18 cellular contexts compared by ENCODE assay signal in genomic region chr21:29221259-29221744, GRCh38.
A peak's percentile ranks its signal among the peaks of the same experiment; 100 is the strongest.
DNase-seq lines count a peak whose midpoint lies in the region; ATAC-seq and TF ChIP-seq lines count a peak whose summit lies in the region.
"Had no signal": no experiment of that assay in that cellular context is flagged by ENCODE, and none has a peak within 500 bp of the region (broad histone marks: within the 10 kb centered on the region; RNA-seq: fewer than 3 reads in every experiment).

No MANE protein-coding gene starts in this region.

- TF ChIP-seq CTCF in SK-N-SH (IDR thresholded peaks at IDR 0.05) (no peak), VCaP (conservative IDR thresholded peaks at IDR 0.05) (no peak), smooth muscle cell (IDR thresholded peaks at IDR 0.05; ENCODE audit: borderline replicate concordance, insufficient read depth, poor library complexity, severe bottlenecking) (no peak), uterus (IDR thresholded peaks at IDR 0.05) (no peak)
- no peak for TF ChIP-seq CTCF in CD8-positive, alpha-beta T cell (IDR thresholded peaks at IDR 0.05)

- H3K4me1 Mint-ChIP-seq in CD8-positive, alpha-beta T cell (ENCODE audit: low read depth), result no peaks in the 10 kb centered on the region
- H3K4me1 Mint-ChIP-seq: neural crest cell had no signal

- H3K36me3 ChIP-seq in SK-N-SH (replicated peaks in 1 of 2; ENCODE audit: control insufficient read depth in 1 of 2, insufficient read depth in 2 of 2, low read length in 1 of 2) (peaks cover 4 to 21% of the 10 kb centered on the region in 2 experiments), smooth muscle cell (ENCODE audit: low read depth) (no peaks in the 10 kb centered on the region), uterus (no peaks in the 10 kb centered on the region)
- H3K36me3 ChIP-seq in CD8-positive, alpha-beta T cell (ENCODE audit: insufficient read depth, low read length), result no peaks in the 10 kb centered on the region
- H3K36me3 ChIP-seq: heart left ventricle had no signal

- POLR2A ChIA-PET in SK-N-SH (lab: Yijun Ruan, JAX), result no interaction called here
- POLR2A ChIA-PET in CD8-positive, alpha-beta T cell (lab: Charles Lee), result no interaction called here

- H3K4me1 ChIP-seq in SK-N-SH (ENCODE audit: control insufficient read depth in 1 of 2, insufficient read depth in 2 of 2, low read depth in 1 of 2, low read length in 1 of 2) (peaks cover 0 to 9% of the 10 kb centered on the region in 2 experiments; a peak in 1 of 4 replicates), smooth muscle cell (ENCODE audit: low read depth) (no peaks in the 10 kb centered on the region), uterus (no peaks in the 10 kb centered on the region)
- no peaks in the 10 kb centered on the region for H3K4me1 ChIP-seq in CD8-positive, alpha-beta T cell (ENCODE audit: insufficient read depth, low read length)

- H3K27me3 Mint-ChIP-seq in CD8-positive, alpha-beta T cell (ENCODE audit: low read depth), result no peaks in the 10 kb centered on the region

- DNase-seq in SK-N-SH (no peak), fibroblast of peridontal ligament (ENCODE audit: extremely low read depth) (peak; percentile 52), smooth muscle cell (lab: John Stamatoyannopoulos, UW; ENCODE audit: unreplicated experiment) (no peak), uterus (no peak), COR-L47 (lab: John Stamatoyannopoulos, UW) (no peak)
- no peak for DNase-seq in CD8-positive, alpha-beta T cell
- DNase-seq: activated CD4-positive, alpha-beta T cell treated with anti-CD3 and anti-CD28 coated beads for 36 hours; DMS79; dorsolateral prefrontal cortex; heart left ventricle; kidney; NCI-H69; retina; T1000 had no signal

- H3K4me3 ChIP-seq in SK-N-SH (ENCODE audit: low read depth in 2 of 2, low read length in 1 of 2) (no peak overlapping the region), smooth muscle cell (no peak overlapping the region), uterus (no peak overlapping the region)
- no peak overlapping the region for H3K4me3 ChIP-seq in CD8-positive, alpha-beta T cell (ENCODE audit: low read depth, low read length)
- H3K4me3 ChIP-seq: dorsolateral prefrontal cortex, heart left ventricle had no signal

- H3K9me2 ChIP-seq in SK-N-SH, result no peaks in the 10 kb centered on the region

- H3K79me2 ChIP-seq in SK-N-SH (ENCODE audit: insufficient read depth) (peaks cover 22% of the 10 kb centered on the region), smooth muscle cell (ENCODE audit: low read depth) (no peaks in the 10 kb centered on the region)

- H3K27me3 ChIP-seq in SK-N-SH (ENCODE audit: insufficient read depth) (no peaks in the 10 kb centered on the region), smooth muscle cell (ENCODE audit: low read depth) (no peaks in the 10 kb centered on the region), uterus (no peaks in the 10 kb centered on the region)
- no peaks in the 10 kb centered on the region for H3K27me3 ChIP-seq in CD8-positive, alpha-beta T cell (ENCODE audit: insufficient read depth, low read length)
- H3K27me3 ChIP-seq: dorsolateral prefrontal cortex, heart left ventricle had no signal

- whole genome bisulfite sequencing in SK-N-SH (ENCODE audit: low lambda C conversion rate), result 72% methylated on average over 5 of the region's 5 CpGs
- WGBS in smooth muscle cell (ENCODE audit: low lambda C conversion rate), result 30% methylated on average over 5 of the region's 5 CpGs

- H3K9me3 Mint-ChIP-seq in CD8-positive, alpha-beta T cell, result no peaks in the 10 kb centered on the region

- intact Hi-C loops in CD8-positive, alpha-beta T cell (cut with DNase I, micrococcal nuclease), result no loop called here
- intact Hi-C loops in uterus (cut with DNase I; ENCODE audit: low total_unique reads), result no loop called here

- no peak for TF ChIP-seq RAD21 in SK-N-SH (IDR thresholded peaks at IDR 0.05; ENCODE audit: low read length)

- peaks cover 7% of the 10 kb centered on the region; the same call in 1 of the 2 replicates for H3K9me3 ChIP-seq in SK-N-SH
- no peaks in the 10 kb centered on the region for H3K9me3 ChIP-seq in smooth muscle cell (replicated peaks; ENCODE audit: low read depth)
- no peaks in the 10 kb centered on the region for H3K9me3 ChIP-seq in CD8-positive, alpha-beta T cell (ENCODE audit: low read length)
- no peaks in the 10 kb centered on the region for H3K9me3 ChIP-seq in uterus

- H2AFZ ChIP-seq in SK-N-SH (ENCODE audit: low read depth) (no peak overlapping the region), smooth muscle cell (ENCODE audit: low read depth) (no peak overlapping the region)

- H3F3A ChIP-seq in SK-N-SH (replicated peaks; ENCODE audit: insufficient read depth) (peaks cover 13% of the 10 kb centered on the region), smooth muscle cell (ENCODE audit: low read depth) (peaks cover 12% of the 10 kb centered on the region)

- no peak for ATAC-seq in SK-N-SH treated with all-trans-retinoic acid at 6 μM for 48 hours
- no peak for ATAC-seq in CD8-positive, alpha-beta T cell
- ATAC-seq: activated CD4-positive, alpha-beta T cell treated with anti-CD3 and anti-CD28 coated beads for 36 hours had no signal

- H4K20me1 ChIP-seq in SK-N-SH (ENCODE audit: insufficient read depth) (no peaks in the 10 kb centered on the region), smooth muscle cell (ENCODE audit: low read depth) (no peaks in the 10 kb centered on the region)

- H3K4me2 ChIP-seq in SK-N-SH (no peak overlapping the region), smooth muscle cell (peak overlapping the region; percentile 65)

- H3K27ac ChIP-seq in SK-N-SH (ENCODE audit: low read depth in 2 of 2, low read length in 1 of 2), result peak overlapping the region in 1 of 2 experiments; percentile 50; a peak in 1 of 4 replicates
- H3K27ac ChIP-seq in VCaP, result peak overlapping the region; percentile 100
- H3K27ac ChIP-seq in smooth muscle cell (ENCODE audit: low read depth), result peak overlapping the region; percentile 88
- H3K27ac ChIP-seq in CD8-positive, alpha-beta T cell (ENCODE audit: low read depth, low read length), result no peak overlapping the region
- H3K27ac ChIP-seq in uterus, result no peak overlapping the region

- no peaks in the 10 kb centered on the region for H3K36me3 Mint-ChIP-seq in CD8-positive, alpha-beta T cell
- H3K36me3 Mint-ChIP-seq: IgD-negative memory B cell had no signal

- H3K9ac ChIP-seq in SK-N-SH (no peak overlapping the region), smooth muscle cell (ENCODE audit: low read depth) (no peak overlapping the region)

- no peak overlapping the region for H3K4me3 Mint-ChIP-seq in CD8-positive, alpha-beta T cell
- H3K4me3 Mint-ChIP-seq: activated CD4-positive, alpha-beta T cell treated with anti-CD3 and anti-CD28 coated beads for 36 hours; IgD-negative memory B cell; neural crest cell had no signal

- TF ChIP-seq POLR2A in uterus (IDR thresholded peaks at IDR 0.05), result no peak

- CTCF ChIA-PET in SK-N-SH (lab: Yijun Ruan, JAX), result no interaction called here
- CTCF ChIA-PET in CD8-positive, alpha-beta T cell (lab: Charles Lee), result no interaction called here

- TF ChIP-seq EP300 in SK-N-SH (IDR thresholded peaks at IDR 0.05; ENCODE audit: borderline replicate concordance in 1 of 2, low read depth in 1 of 2, low read length in 1 of 2), result no peak

- H3K27ac Mint-ChIP-seq in CD8-positive, alpha-beta T cell, result no peak overlapping the region
- H3K27ac Mint-ChIP-seq: activated CD4-positive, alpha-beta T cell treated with anti-CD3 and anti-CD28 coated beads for 36 hours; IgD-negative memory B cell had no signal

TF ChIP-seq in SK-N-SH, 30 proteins besides CTCF, POLR2A, EP300 and RAD21:
- TF ChIP-seq TEAD4 (IDR thresholded peaks at IDR 0.05; ENCODE audit: borderline replicate concordance, insufficient read depth) (no peak), TCF12 (IDR thresholded peaks at IDR 0.05) (0 out of 2 replicates have a peak, but pooled peaks have one; percentile 53)

TF ChIP-seq in SK-N-SH treated with all-trans-retinoic acid at 6 μM for 48 hours, 23 proteins besides CTCF, POLR2A, EP300 and RAD21 (continues in another document):
- TF ChIP-seq ZFP30 (CRISPR knock-in tag; IDR thresholded peaks at IDR 0.05) (no peak), ESRRG (CRISPR knock-in tag; IDR thresholded peaks at IDR 0.05) (no peak), CSRNP3 (CRISPR knock-in tag; IDR thresholded peaks at IDR 0.05) (no peak), ISL1 (CRISPR knock-in tag; IDR thresholded peaks at IDR 0.05) (no peak), PPARA (CRISPR knock-in tag; IDR thresholded peaks at IDR 0.05; ENCODE audit: borderline replicate concordance) (no peak), SNAI2 (CRISPR knock-in tag; IDR thresholded peaks at IDR 0.05) (no peak), TOX (CRISPR knock-in tag; IDR thresholded peaks at IDR 0.05; ENCODE audit: borderline replicate concordance) (no peak), RARB (CRISPR knock-in tag; IDR thresholded peaks at IDR 0.05) (no peak), TCF4 (CRISPR knock-in tag; IDR thresholded peaks at IDR 0.05; ENCODE audit: borderline replicate concordance) (no peak), ZFP3 (CRISPR knock-in tag; IDR thresholded peaks at IDR 0.05) (no peak)

Comparison
In these comparisons a context has a peak if more than half of its experiments do, and no peak if none do; other contexts are left out.
1. H3K27ac ChIP-seq: peak in VCaP (single experiment) and smooth muscle cell (single experiment); none in CD8-positive, alpha-beta T cell (single experiment) and uterus (0 of 2).